Comparison of ENCODE assay signal across 1 cellular context in the genomic region with DNA sequence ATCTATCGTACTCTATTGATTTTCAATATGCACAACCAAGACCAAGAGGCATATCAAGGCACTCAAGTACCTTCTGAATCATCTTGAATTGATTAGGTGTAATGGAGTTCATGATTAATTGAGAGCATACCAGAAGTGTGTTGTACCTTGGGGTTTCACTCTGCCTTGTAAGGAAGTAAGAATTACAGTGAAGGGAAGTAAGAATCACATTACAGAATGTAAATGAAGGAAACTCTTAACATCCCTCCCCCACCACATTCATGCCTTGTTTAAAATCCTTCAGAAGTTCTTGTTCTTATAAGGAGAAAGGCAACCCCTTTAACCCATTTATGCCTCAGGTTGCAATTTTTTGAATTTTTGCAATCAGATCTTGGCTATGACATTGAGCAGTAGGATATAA.
TF ChIP-seq lines count a peak whose summit lies in the region.

No MANE protein-coding gene starts in this region.

TF ChIP-seq in GM23338, 12 proteins besides CTCF, POLR2A, EP300 and RAD21 (continued from another document):
- TF ChIP-seq NANOG (IDR thresholded peaks at IDR 0.05; ENCODE audit: borderline replicate concordance) (no peak), STAT1 (IDR thresholded peaks at IDR 0.05; ENCODE audit: unreplicated experiment) (no peak), CREB1 (CRISPR knock-in tag; IDR thresholded peaks at IDR 0.05; ENCODE audit: low read depth) (no peak), EZH2phosphoT487 (IDR thresholded peaks at IDR 0.05; ENCODE audit: unreplicated experiment) (no peak), ZNF331 (CRISPR knock-in tag; IDR thresholded peaks at IDR 0.05; ENCODE audit: low read depth) (no peak)
- TF ChIP-seq, protein P1, sequence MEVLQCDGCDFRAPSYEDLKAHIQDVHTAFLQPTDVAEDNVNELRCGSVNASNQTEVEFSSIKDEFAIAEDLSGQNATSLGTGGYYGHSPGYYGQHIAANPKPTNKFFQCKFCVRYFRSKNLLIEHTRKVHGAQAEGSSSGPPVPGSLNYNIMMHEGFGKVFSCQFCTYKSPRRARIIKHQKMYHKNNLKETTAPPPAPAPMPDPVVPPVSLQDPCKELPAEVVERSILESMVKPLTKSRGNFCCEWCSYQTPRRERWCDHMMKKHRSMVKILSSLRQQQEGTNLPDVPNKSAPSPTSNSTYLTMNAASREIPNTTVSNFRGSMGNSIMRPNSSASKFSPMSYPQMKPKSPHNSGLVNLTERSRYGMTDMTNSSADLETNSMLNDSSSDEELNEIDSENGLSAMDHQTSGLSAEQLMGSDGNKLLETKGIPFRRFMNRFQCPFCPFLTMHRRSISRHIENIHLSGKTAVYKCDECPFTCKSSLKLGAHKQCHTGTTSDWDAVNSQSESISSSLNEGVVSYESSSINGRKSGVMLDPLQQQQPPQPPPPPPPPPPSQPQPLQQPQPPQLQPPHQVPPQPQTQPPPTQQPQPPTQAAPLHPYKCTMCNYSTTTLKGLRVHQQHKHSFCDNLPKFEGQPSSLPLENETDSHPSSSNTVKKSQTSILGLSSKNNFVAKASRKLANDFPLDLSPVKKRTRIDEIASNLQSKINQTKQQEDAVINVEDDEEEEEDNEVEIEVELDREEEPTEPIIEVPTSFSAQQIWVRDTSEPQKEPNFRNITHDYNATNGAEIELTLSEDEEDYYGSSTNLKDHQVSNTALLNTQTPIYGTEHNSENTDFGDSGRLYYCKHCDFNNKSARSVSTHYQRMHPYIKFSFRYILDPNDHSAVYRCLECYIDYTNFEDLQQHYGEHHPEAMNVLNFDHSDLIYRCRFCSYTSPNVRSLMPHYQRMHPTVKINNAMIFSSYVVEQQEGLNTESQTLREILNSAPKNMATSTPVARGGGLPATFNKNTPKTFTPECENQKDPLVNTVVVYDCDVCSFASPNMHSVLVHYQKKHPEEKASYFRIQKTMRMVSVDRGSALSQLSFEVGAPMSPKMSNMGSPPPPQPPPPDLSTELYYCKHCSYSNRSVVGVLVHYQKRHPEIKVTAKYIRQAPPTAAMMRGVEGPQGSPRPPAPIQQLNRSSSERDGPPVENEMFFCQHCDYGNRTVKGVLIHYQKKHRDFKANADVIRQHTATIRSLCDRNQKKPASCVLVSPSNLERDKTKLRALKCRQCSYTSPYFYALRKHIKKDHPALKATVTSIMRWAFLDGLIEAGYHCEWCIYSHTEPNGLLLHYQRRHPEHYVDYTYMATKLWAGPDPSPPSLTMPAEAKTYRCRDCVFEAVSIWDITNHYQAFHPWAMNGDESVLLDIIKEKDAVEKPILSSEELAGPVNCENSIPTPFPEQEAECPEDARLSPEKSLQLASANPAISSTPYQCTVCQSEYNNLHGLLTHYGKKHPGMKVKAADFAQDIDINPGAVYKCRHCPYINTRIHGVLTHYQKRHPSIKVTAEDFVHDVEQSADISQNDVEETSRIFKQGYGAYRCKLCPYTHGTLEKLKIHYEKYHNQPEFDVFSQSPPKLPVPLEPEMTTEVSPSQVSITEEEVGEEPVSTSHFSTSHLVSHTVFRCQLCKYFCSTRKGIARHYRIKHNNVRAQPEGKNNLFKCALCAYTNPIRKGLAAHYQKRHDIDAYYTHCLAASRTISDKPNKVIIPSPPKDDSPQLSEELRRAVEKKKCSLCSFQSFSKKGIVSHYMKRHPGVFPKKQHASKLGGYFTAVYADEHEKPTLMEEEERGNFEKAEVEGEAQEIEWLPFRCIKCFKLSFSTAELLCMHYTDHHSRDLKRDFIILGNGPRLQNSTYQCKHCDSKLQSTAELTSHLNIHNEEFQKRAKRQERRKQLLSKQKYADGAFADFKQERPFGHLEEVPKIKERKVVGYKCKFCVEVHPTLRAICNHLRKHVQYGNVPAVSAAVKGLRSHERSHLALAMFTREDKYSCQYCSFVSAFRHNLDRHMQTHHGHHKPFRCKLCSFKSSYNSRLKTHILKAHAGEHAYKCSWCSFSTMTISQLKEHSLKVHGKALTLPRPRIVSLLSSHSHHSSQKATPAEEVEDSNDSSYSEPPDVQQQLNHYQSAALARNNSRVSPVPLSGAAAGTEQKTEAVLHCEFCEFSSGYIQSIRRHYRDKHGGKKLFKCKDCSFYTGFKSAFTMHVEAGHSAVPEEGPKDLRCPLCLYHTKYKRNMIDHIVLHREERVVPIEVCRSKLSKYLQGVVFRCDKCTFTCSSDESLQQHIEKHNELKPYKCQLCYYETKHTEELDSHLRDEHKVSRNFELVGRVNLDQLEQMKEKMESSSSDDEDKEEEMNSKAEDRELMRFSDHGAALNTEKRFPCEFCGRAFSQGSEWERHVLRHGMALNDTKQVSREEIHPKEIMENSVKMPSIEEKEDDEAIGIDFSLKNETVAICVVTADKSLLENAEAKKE (CRISPR knock-in tag; IDR thresholded peaks at IDR 0.05), result no peak
